In genomic region chr9:129988607-129989361, GRCh38 we compare ENCODE assay signal across 1 cellular context.
TF ChIP-seq lines count a peak whose summit lies in the region.

No MANE protein-coding gene starts in this region.

TF ChIP-seq in GM12878, 131 proteins besides CTCF, POLR2A, EP300 and RAD21 (continued from another document and continues in another):
- TF ChIP-seq ZNF592 (IDR thresholded peaks at IDR 0.05), result no peak
- TF ChIP-seq EED (IDR thresholded peaks at IDR 0.05; ENCODE audit: low read depth), result peak; percentile 87
- peak; percentile 86 for TF ChIP-seq TBL1XR1 (IDR thresholded peaks at IDR 0.05; ENCODE audit: low read depth, low read length)
- no peak for TF ChIP-seq ZBTB4 (CRISPR knock-in tag; IDR thresholded peaks at IDR 0.05)
- TF ChIP-seq ZSCAN29 (IDR thresholded peaks at IDR 0.05), result no peak
- peak; percentile 78 for TF ChIP-seq PML (IDR thresholded peaks at IDR 0.05; ENCODE audit: low read length)
- TF ChIP-seq BCL3 (IDR thresholded peaks at IDR 0.05; ENCODE audit: borderline replicate concordance, insufficient read depth, low read depth, low read length, poor library complexity, severe bottlenecking), result peak; percentile 93
- TF ChIP-seq ATF2 (IDR thresholded peaks at IDR 0.05; ENCODE audit: low read length), result peak; percentile 94
- TF ChIP-seq YY1 (IDR thresholded peaks at IDR 0.05; ENCODE audit: low read depth, low read length), result 0 out of 2 replicates have a peak, but pooled peaks have one; percentile 17
- TF ChIP-seq BCL11A (IDR thresholded peaks at IDR 0.05; ENCODE audit: low read depth, low read length), result 0 out of 2 replicates have a peak, but pooled peaks have one; percentile 10
- TF ChIP-seq STAT1 (conservative IDR thresholded peaks at IDR 0.05), result no peak
- TF ChIP-seq NFIC (IDR thresholded peaks at IDR 0.05; ENCODE audit: low read depth, low read length), result peak; percentile 91
- peak; percentile 45 for TF ChIP-seq POLR2AphosphoS5 (IDR thresholded peaks at IDR 0.05; ENCODE audit: low read length)
- no peak for TF ChIP-seq SREBF1 (IDR thresholded peaks at IDR 0.05; ENCODE audit: low read length)
- TF ChIP-seq CREB1 (IDR thresholded peaks at IDR 0.05; ENCODE audit: low read depth), result peak; percentile 64
- TF ChIP-seq SMAD5 (IDR thresholded peaks at IDR 0.05; ENCODE audit: low read depth), result 0 out of 2 replicates have a peak, but pooled peaks have one; percentile 32
- TF ChIP-seq IRF4 (IDR thresholded peaks at IDR 0.05; ENCODE audit: low read depth, low read length), result peak; percentile 80; the same call in 1 of the 2 replicates
- peak; percentile 78 for TF ChIP-seq KLF5 (IDR thresholded peaks at IDR 0.05; ENCODE audit: partially characterized antibody)
- 0 out of 2 replicates have a peak, but pooled peaks have one; percentile 33 for TF ChIP-seq CHD1 (IDR thresholded peaks at IDR 0.05; ENCODE audit: low read depth, low read length)
- peak; percentile 85; the same call in 1 of the 2 replicates for TF ChIP-seq ZBED1 (IDR thresholded peaks at IDR 0.05; ENCODE audit: borderline replicate concordance)
- TF ChIP-seq TARDBP (IDR thresholded peaks at IDR 0.05; ENCODE audit: borderline replicate concordance), result no peak
- TF ChIP-seq SPI1 (IDR thresholded peaks at IDR 0.05; ENCODE audit: borderline replicate concordance, insufficient read depth, low read depth, low read length), result peak; percentile 96
- TF ChIP-seq HDGF (IDR thresholded peaks at IDR 0.05), result peak; percentile 44
- peak; percentile 73 for TF ChIP-seq RELA (IDR thresholded peaks at IDR 0.05; ENCODE audit: borderline replicate concordance, partially characterized antibody)
- peak; percentile 76; the same call in 1 of the 2 replicates for TF ChIP-seq CHD2 (IDR thresholded peaks at IDR 0.05; ENCODE audit: borderline replicate concordance, low read depth, low read length)
- no peak for TF ChIP-seq NFXL1 (IDR thresholded peaks at IDR 0.05; ENCODE audit: borderline replicate concordance)
- peak; percentile 92 for TF ChIP-seq ATF7 (IDR thresholded peaks at IDR 0.05; ENCODE audit: low read depth)
- peak; percentile 94 for TF ChIP-seq CUX1 (IDR thresholded peaks at IDR 0.05; ENCODE audit: insufficient replicate concordance, low read depth, low read length)
- no peak for TF ChIP-seq GATAD2B (conservative IDR thresholded peaks at IDR 0.05; ENCODE audit: low read depth)
- peak; percentile 68 for TF ChIP-seq PKNOX1 (IDR thresholded peaks at IDR 0.05)
- TF ChIP-seq JUNB (IDR thresholded peaks at IDR 0.05), result 0 out of 2 replicates have a peak, but pooled peaks have one; percentile 20
- TF ChIP-seq FOXM1 (IDR thresholded peaks at IDR 0.05; ENCODE audit: low read depth, low read length), result peak; percentile 90; the same call in 1 of the 2 replicates
- TF ChIP-seq MEF2A (IDR thresholded peaks at IDR 0.05; ENCODE audit: insufficient read depth, low read depth, low read length), result peak; percentile 74; the same call in 1 of the 2 replicates
- TF ChIP-seq SKIL (IDR thresholded peaks at IDR 0.05; ENCODE audit: low read depth, poor library complexity, severe bottlenecking), result peak; percentile 99
- no peak for TF ChIP-seq CBX5 (IDR thresholded peaks at IDR 0.05; ENCODE audit: low read depth)
- 0 out of 2 replicates have a peak, but pooled peaks have one; percentile 44 for TF ChIP-seq SIN3A (IDR thresholded peaks at IDR 0.05; ENCODE audit: low read depth, low read length)
- peak; percentile 81 for TF ChIP-seq NBN (IDR thresholded peaks at IDR 0.05)
- no peak for TF ChIP-seq TCF3 (IDR thresholded peaks at IDR 0.05; ENCODE audit: borderline replicate concordance, insufficient read depth, low read depth, low read length)
- TF ChIP-seq POLR2AphosphoS2 (IDR thresholded peaks at IDR 0.05; ENCODE audit: low read depth, low read length), result peak; percentile 46
- TF ChIP-seq SMAD1 (IDR thresholded peaks at IDR 0.05; ENCODE audit: low read depth, partially characterized antibody), result peak; percentile 86
- TF ChIP-seq TCF12 (IDR thresholded peaks at IDR 0.05; ENCODE audit: low read depth, low read length), result peak; percentile 49; the same call in 1 of the 2 replicates
- peak; percentile 89 for TF ChIP-seq MXI1 (IDR thresholded peaks at IDR 0.05; ENCODE audit: low read depth, low read length)
